ENCODE assay signal across 20 cellular contexts in genomic region chr3:171055336-171056178, GRCh38. TPM values are rescaled to one million over a fixed set of nuclear protein-coding genes. Genes with fewer than 3 reads are reported as not detected.
DNase-seq lines count a peak whose midpoint lies in the region; ATAC-seq, FAIRE-seq and TF ChIP-seq lines count a peak whose summit lies in the region.
"Had no signal": no experiment of that assay in that cellular context is flagged by ENCODE, and none has a peak within 500 bp of the region (broad histone marks: within the 10 kb centered on the region; RNA-seq: fewer than 3 reads in every experiment).

No MANE protein-coding gene starts in this region.

- no peak overlapping the region for H3K27ac ChIP-seq in K562 (ENCODE audit: extremely low read depth, low read depth, low read length)
- H3K27ac ChIP-seq: gastrocnemius medialis, uterus, WERI-Rb-1 had no signal

- no peak overlapping the region for H3K27ac Mint-ChIP-seq in Caco-2 (ENCODE audit: unreplicated experiment)
- H3K27ac Mint-ChIP-seq: activated naive CD8-positive, alpha-beta T cell treated with anti-CD3 and anti-CD28 coated beads, Interleukin-2, amount 10 ng/mL, durations not matched to agents 7 days and 5 days; dendritic cell treated with granulocyte-macrophage colony-stimulating factor and Interleukin-4, amounts not matched to agents 40 ng/mL and 50 ng/mL, for 4 days; H9; stimulated activated effector memory CD8-positive, alpha-beta T cell treated with anti-CD3 and anti-CD28 coated beads, Interleukin-12 subunit alpha, Interleukin-12 subunit beta, amount 100 ng/mL, for 72 hours had no signal

- TF ChIP-seq POLR2A in K562 (conservative IDR thresholded peaks at IDR 0.05) = no peak

- H3K9me1 ChIP-seq in K562 (ENCODE audit: control insufficient read depth, insufficient read depth, low read length) = no peaks in the 10 kb centered on the region

- TF ChIP-seq CTCF in Caco-2 (IDR thresholded peaks at IDR 0.05; ENCODE audit: insufficient read depth in 1 of 2, low read depth in 1 of 2, low read length in 1 of 2, severe bottlenecking in 1 of 2, unreplicated experiment in 1 of 2) = no peak
- no peak for TF ChIP-seq CTCF in K562 (IDR thresholded peaks at IDR 0.05 in 2 of 3, conservative IDR thresholded peaks at IDR 0.05 in 1 of 3; ENCODE audit: insufficient read depth in 2 of 3, low read depth in 1 of 3, low read length in 3 of 3)

- DNase-seq in Caco-2 (peak; percentile 44 to 56), NCI-H2029 treated with DMSO at 0.1 percent for 48 hours (lab: John Stamatoyannopoulos, UW) (peak; percentile 38), K562 (ENCODE audit: extremely low read depth in 1 of 4, low spot score in 3 of 4) (no peak), left kidney (ENCODE audit: low read depth, low spot score) (peak; percentile 49), SKM-1 treated with dmso at 0.1 percent for 144 hours (lab: John Stamatoyannopoulos, UW; ENCODE audit: unreplicated experiment) (no peak)
- no peak for DNase-seq in effector CD4-positive, alpha-beta T cell
- DNase-seq in stimulated activated CD4-positive, alpha-beta T cell treated with anti-CD3 and anti-CD28 coated beads, Interleukin-2, amount 100 ng/mL, for 48 hours = no peak
- no peak for DNase-seq in activated CD4-positive, CD25-positive, alpha-beta regulatory T cell (lab: John Stamatoyannopoulos, UW)
- DNase-seq: activated CD8-positive, alpha-beta memory T cell treated with anti-CD3 and anti-CD28 coated beads, Interleukin-2, amount 50 U/mL, for 4 hours; activated naive CD8-positive, alpha-beta T cell treated with anti-CD3 and anti-CD28 coated beads, Interleukin-2, amount 10 ng/mL, durations not matched to agents 7 days and 5 days; gastrocnemius medialis; GDM1; H9; SHP77 treated with DMSO at 0.1 percent for 48 hours; uterus; WERI-Rb-1 had no signal

- no peak for TF ChIP-seq EP300 in K562 (IDR thresholded peaks at IDR 0.05; ENCODE audit: low read length)

- BruUV-seq in Caco-2 (replicated peaks; lab: Mats Ljungman, UMichigan) = no TSS peak
- BruUV-seq in K562 (replicated peaks; lab: Mats Ljungman, UMichigan) = no TSS peak

- in situ Hi-C loops in K562 (cut with MboI) = no loop called here

- CTCF ChIA-PET in Caco-2 (lab: Charles Lee) (no interaction called here), K562 (lab: Yijun Ruan, JAX; ENCODE audit: low intra/inter-chr PET ratio) (no interaction called here)

- H3K4me3 ChIP-seq in Caco-2 (ENCODE audit: low read depth, low read length) = no peak overlapping the region
- no peak overlapping the region for H3K4me3 ChIP-seq in K562
- H3K4me3 ChIP-seq: gastrocnemius medialis, uterus had no signal

- H3K4me1 ChIP-seq in Caco-2 = peaks cover 73% of the 10 kb centered on the region
- 0 out of 5 replicates have a peak, but pooled peaks cover 0 to 2% of the 10 kb centered on the region in 2 experiments for H3K4me1 ChIP-seq in K562 (replicated peaks in 1 of 2; ENCODE audit: control insufficient read depth in 2 of 2, insufficient read depth in 2 of 2, low read length in 2 of 2)
- H3K4me1 ChIP-seq: gastrocnemius medialis, uterus had no signal

- H3K9me3 ChIP-seq in Caco-2 (no peaks in the 10 kb centered on the region), K562 (replicated peaks; ENCODE audit: control insufficient read depth, insufficient read depth, low read depth, low read length) (no peaks in the 10 kb centered on the region)
- H3K9me3 ChIP-seq: gastrocnemius medialis, uterus had no signal

- 26% methylated on average over 4 of the region's 4 CpGs for WGBS in K562 (ENCODE audit: insufficient coverage, low coverage, missing lambda C conversion rate)

- no peaks in the 10 kb centered on the region for H3K27me3 ChIP-seq in Caco-2 (replicated peaks; ENCODE audit: control insufficient read depth, insufficient read depth, low read length)
- H3K27me3 ChIP-seq in K562 (ENCODE audit: control insufficient read depth in 2 of 2, insufficient read depth in 2 of 2, low read length in 2 of 2) = no peaks in the 10 kb centered on the region; a peak in 1 of 5 replicates
- H3K27me3 ChIP-seq: gastrocnemius medialis, uterus had no signal

- no peaks in the 10 kb centered on the region for H4K20me1 ChIP-seq in K562 (replicated peaks; ENCODE audit: control insufficient read depth, insufficient read depth, low read length)

- no peak for ATAC-seq in K562
- ATAC-seq: gastrocnemius medialis; stimulated activated effector memory CD8-positive, alpha-beta T cell treated with anti-CD3 and anti-CD28 coated beads, Interleukin-12 subunit alpha, Interleukin-12 subunit beta, amount 100 ng/mL, for 72 hours had no signal

- intact Hi-C loops in Caco-2 (cut with micrococcal nuclease; ENCODE audit: unreplicated experiment) (loop anchor here (1.0 kb wide), 3 partner anchors 11 to 102 kb away; no protein-coding TSS in a partner anchor), K562 (cut with micrococcal nuclease) (no loop called here)

- H3K79me2 ChIP-seq in K562 (ENCODE audit: control insufficient read depth, insufficient read depth, low read length) = no peaks in the 10 kb centered on the region

- TF ChIP-seq RAD21 in K562 (CRISPR knock-in tag; conservative IDR thresholded peaks at IDR 0.05 in 1 of 2, IDR thresholded peaks at IDR 0.05 in 1 of 2) = no peak

- H3K36me3 Mint-ChIP-seq in Caco-2 (ENCODE audit: insufficient read depth, unreplicated experiment) = peaks cover 6% of the 10 kb centered on the region
- H3K36me3 Mint-ChIP-seq: activated naive CD8-positive, alpha-beta T cell treated with anti-CD3 and anti-CD28 coated beads, Interleukin-2, amount 10 ng/mL, durations not matched to agents 7 days and 5 days; stimulated activated effector memory CD8-positive, alpha-beta T cell treated with anti-CD3 and anti-CD28 coated beads, Interleukin-12 subunit alpha, Interleukin-12 subunit beta, amount 100 ng/mL, for 72 hours had no signal

- H3K27me3 Mint-ChIP-seq in Caco-2 (ENCODE audit: insufficient read depth, unreplicated experiment) = no peaks in the 10 kb centered on the region
- H3K27me3 Mint-ChIP-seq: dendritic cell treated with granulocyte-macrophage colony-stimulating factor and Interleukin-4, amounts not matched to agents 40 ng/mL and 50 ng/mL, for 4 days had no signal

- peaks cover 9% of the 10 kb centered on the region for H3K4me1 Mint-ChIP-seq in Caco-2 (ENCODE audit: low read depth, unreplicated experiment)
- H3K4me1 Mint-ChIP-seq: activated naive CD8-positive, alpha-beta T cell treated with anti-CD3 and anti-CD28 coated beads, Interleukin-2, amount 10 ng/mL, durations not matched to agents 7 days and 5 days had no signal

- H3K4me3 Mint-ChIP-seq in Caco-2 (ENCODE audit: unreplicated experiment) = no peak overlapping the region
- H3K4me3 Mint-ChIP-seq: activated naive CD8-positive, alpha-beta T cell treated with anti-CD3 and anti-CD28 coated beads, Interleukin-2, amount 10 ng/mL, durations not matched to agents 7 days and 5 days; dendritic cell treated with granulocyte-macrophage colony-stimulating factor and Interleukin-4, amounts not matched to agents 40 ng/mL and 50 ng/mL, for 4 days; H9; stimulated activated effector memory CD8-positive, alpha-beta T cell treated with anti-CD3 and anti-CD28 coated beads, Interleukin-12 subunit alpha, Interleukin-12 subunit beta, amount 100 ng/mL, for 72 hours had no signal

- POLR2A ChIA-PET in Caco-2 (lab: Charles Lee) = no interaction called here
- POLR2A ChIA-PET in K562 (lab: Yijun Ruan, JAX) = interaction anchor here (0.6 kb wide), 1 partner anchor 800 kb away, joined by 3 read pairs; no protein-coding TSS in a partner anchor

- no peak overlapping the region for H2AFZ ChIP-seq in K562 (ENCODE audit: low read depth, low read length)

- H3K36me3 ChIP-seq in Caco-2 (ENCODE audit: control insufficient read depth, insufficient read depth, low read length) (no peaks in the 10 kb centered on the region), K562 (ENCODE audit: control insufficient read depth, insufficient read depth, low read length) (no peaks in the 10 kb centered on the region)
- H3K36me3 ChIP-seq: gastrocnemius medialis, uterus, WERI-Rb-1 had no signal

- FAIRE-seq in K562 (lab: Jason Lieb, UNC) = no peak
- FAIRE-seq: keratinocyte had no signal

- H3K4me2 ChIP-seq in K562 (ENCODE audit: insufficient read depth, low read length) = no peak overlapping the region

- H3K9me3 Mint-ChIP-seq in Caco-2 (ENCODE audit: unreplicated experiment) = no peaks in the 10 kb centered on the region
- H3K9me3 Mint-ChIP-seq: activated naive CD8-positive, alpha-beta T cell treated with anti-CD3 and anti-CD28 coated beads, Interleukin-2, amount 10 ng/mL, durations not matched to agents 7 days and 5 days; dendritic cell treated with granulocyte-macrophage colony-stimulating factor and Interleukin-4, amounts not matched to agents 40 ng/mL and 50 ng/mL, for 4 days; H9; stimulated activated effector memory CD8-positive, alpha-beta T cell treated with anti-CD3 and anti-CD28 coated beads, Interleukin-12 subunit alpha, Interleukin-12 subunit beta, amount 100 ng/mL, for 72 hours had no signal

- H3K9ac ChIP-seq in K562 (ENCODE audit: insufficient read depth in 1 of 2, low read depth in 2 of 2, low read length in 2 of 2) = no peak overlapping the region

TF ChIP-seq in K562, 482 proteins besides CTCF, POLR2A, EP300 and RAD21:
- no peak for TF ChIP-seq ZC3H11A (IDR thresholded peaks at IDR 0.05; ENCODE audit: low read depth, low read length)
- TF ChIP-seq SUPT5H (IDR thresholded peaks at IDR 0.05) = 0 out of 2 replicates have a peak, but pooled peaks have one; percentile 30

RNA-seq across cellular contexts. Expression of gene SLC2A2, which starts 29.0 kb away (rescaled TPM):
- total RNA-seq in Caco-2 (2022) (4.0 and 4.6 TPM in 2 replicates), K562 (2014; rRNA removed) (not detected in 2 replicates), K562 (2014; rRNA removed; fragmentation: Illumina TruSeq; extraction: Trizol) (not detected in 2 replicates), K562 (2015; rRNA removed; fragmentation: Illumina TruSeq; extraction: Trizol) (not detected in 2 replicates), K562 (2021) (0.18 TPM in 1 of 2 replicates, not detected in the other)
- not detected in 2 replicates for total RNA-seq in K562 (2011; cell fraction: chromatin; rRNA removed; ENCODE audit: low replicate concordance)
- not detected in 2 replicates for total RNA-seq in K562 (2011; cell fraction: nucleolus; rRNA removed)
- not detected in 2 replicates for total RNA-seq in K562 (2011; cell fraction: nucleoplasm; rRNA removed)
- polyA plus RNA-seq in K562 (2011; rRNA removed) (not detected in 2 replicates), K562 (2014; fragmentation: Illumina TruSeq; extraction: Trizol) (not detected in 2 replicates), K562 (2014; fragmentation: Nextera tagmentation; extraction: Ambion mirVana) (not detected), K562 (2014; rRNA removed) (not detected in 2 replicates)
- polyA plus RNA-seq in K562 (2011; cell fraction: cytosol; rRNA removed) = not detected in 2 replicates
- polyA plus RNA-seq in K562 (2011; cell fraction: nucleus; rRNA removed) = not detected in 2 replicates
- polyA plus RNA-seq in K562 (2012) = not detected in 2 replicates
- not detected in 2 replicates for polyA minus RNA-seq in K562 (2011; rRNA and poly(A)+ RNA removed)
- not detected in 2 replicates for polyA minus RNA-seq in K562 (2011; cell fraction: cytosol; rRNA and poly(A)+ RNA removed)
- polyA minus RNA-seq in K562 (2011; cell fraction: nucleus; rRNA and poly(A)+ RNA removed) = not detected in 2 replicates
- total RNA-seq: activated naive CD8-positive, alpha-beta T cell treated with anti-CD3 and anti-CD28 coated beads, Interleukin-2, amount 10 ng/mL, durations not matched to agents 7 days and 5 days; H9; uterus had no signal
- polyA plus RNA-seq: BJ, keratinocyte had no signal

Comparison
In these comparisons a context has a peak if more than half of its experiments do, and no peak if none do; other contexts are left out.
1. DNase-seq: peak in Caco-2 (2 of 2), NCI-H2029 treated with DMSO at 0.1 percent for 48 hours (single experiment) and left kidney (single experiment); none in K562 (0 of 4), SKM-1 treated with dmso at 0.1 percent for 144 hours (single experiment), effector CD4-positive, alpha-beta T cell (single experiment), stimulated activated CD4-positive, alpha-beta T cell treated with anti-CD3 and anti-CD28 coated beads, Interleukin-2, amount 100 ng/mL, for 48 hours (0 of 2) and activated CD4-positive, CD25-positive, alpha-beta regulatory T cell (0 of 4).